21 cellular contexts compared by ENCODE assay signal in genomic region chr6:105745464-105746129, GRCh38.
A peak's percentile ranks its signal among the peaks of the same experiment; 100 is the strongest.
DNase-seq lines count a peak whose midpoint lies in the region; ATAC-seq, FAIRE-seq and TF ChIP-seq lines count a peak whose summit lies in the region.
"Had no signal": no experiment of that assay in that cellular context is flagged by ENCODE, and none has a peak within 500 bp of the region (broad histone marks: within the 10 kb centered on the region; RNA-seq: fewer than 3 reads in every experiment).

No MANE protein-coding gene starts in this region.

- TF ChIP-seq POLR2A in K562 (conservative IDR thresholded peaks at IDR 0.05) (no peak), thyroid gland (IDR thresholded peaks at IDR 0.05) (no peak)

- no peak overlapping the region for H3K4me3 ChIP-seq in K562
- no peak overlapping the region for H3K4me3 ChIP-seq in thyroid gland (replicated peaks in 1 of 3)
- H3K4me3 ChIP-seq: tibial nerve had no signal

- H3K36me3 ChIP-seq in K562 (ENCODE audit: control insufficient read depth, insufficient read depth, low read length) (no peaks in the 10 kb centered on the region), thyroid gland (no peaks in the 10 kb centered on the region)
- H3K36me3 ChIP-seq: tibial nerve had no signal

- BruUV-seq in K562 (replicated peaks; lab: Mats Ljungman, UMichigan): no TSS peak

- intact Hi-C loops in K562 (cut with micrococcal nuclease): no loop called here
- intact Hi-C loops in thyroid gland (cut with DNase I): no loop called here

- DNase-seq in GM18507 (ENCODE audit: extremely low spot score, insufficient read length, low read depth): no peak
- no peak for DNase-seq in K562 (ENCODE audit: extremely low read depth in 1 of 4, low spot score in 3 of 4)
- DNase-seq in G401 (ENCODE audit: low spot score): no peak
- DNase-seq in urothelium cell line (ENCODE audit: low spot score): no peak
- no peak for DNase-seq in thyroid gland
- DNase-seq: activated CD4-positive, alpha-beta T cell treated with anti-CD3 and anti-CD28 coated beads, Interleukin-2, amount 50 U/mL, for 1 hour; activated T-cell treated with anti-CD3 and anti-CD28 coated beads for 4 hours; effector CD8-positive, alpha-beta T cell; GOT3; KG1; left colon; naive thymus-derived CD8-positive, alpha-beta T cell; NCI-H1048; NCI-H510A; stimulated activated CD4-positive, alpha-beta T cell treated with anti-CD3 and anti-CD28 coated beads, Interleukin-1b, Interleukin-23, amount 100 ng/mL, for 48 hours; stimulated activated naive CD8-positive, alpha-beta T cell treated with anti-CD3 and anti-CD28 coated beads, Interleukin-15, Interleukin-2, amounts not matched to agents 100 U/mL and 50 U/mL, for 24 hours; SW 1271 had no signal

- TF ChIP-seq EP300 in K562 (IDR thresholded peaks at IDR 0.05; ENCODE audit: low read length): no peak

- TF ChIP-seq RAD21 in K562 (CRISPR knock-in tag; conservative IDR thresholded peaks at IDR 0.05 in 1 of 2, IDR thresholded peaks at IDR 0.05 in 1 of 2): no peak

- ATAC-seq in GM21529 (IDR thresholded peaks at IDR 0.05; ENCODE audit: unreplicated experiment) (peak; percentile 40), HG03432 (IDR thresholded peaks at IDR 0.05; ENCODE audit: unreplicated experiment) (peak; percentile 55), K562 (no peak), GM19452 (IDR thresholded peaks at IDR 0.05; ENCODE audit: unreplicated experiment) (no peak)
- ATAC-seq: left colon; naive thymus-derived CD8-positive, alpha-beta T cell; stimulated activated naive CD8-positive, alpha-beta T cell treated with anti-CD3 and anti-CD28 coated beads, Interleukin-15, Interleukin-2, amounts not matched to agents 100 U/mL and 50 U/mL, for 24 hours had no signal

- H3K4me1 ChIP-seq in K562 (replicated peaks in 1 of 2; ENCODE audit: control insufficient read depth in 2 of 2, insufficient read depth in 2 of 2, low read length in 2 of 2) (peaks cover 0 to 18% of the 10 kb centered on the region in 2 experiments; a peak in 4 of 5 replicates), thyroid gland (peaks cover 0 to 14% of the 10 kb centered on the region in 2 donors)
- H3K4me1 ChIP-seq: tibial nerve had no signal

- TF ChIP-seq CTCF in K562 (IDR thresholded peaks at IDR 0.05 in 2 of 3, conservative IDR thresholded peaks at IDR 0.05 in 1 of 3; ENCODE audit: insufficient read depth in 2 of 3, low read depth in 1 of 3, low read length in 3 of 3) (no peak), thyroid gland (IDR thresholded peaks at IDR 0.05) (no peak)

- H3K4me2 ChIP-seq in K562 (ENCODE audit: insufficient read depth, low read length): no peak overlapping the region

- no peaks in the 10 kb centered on the region for H3K9me1 ChIP-seq in K562 (ENCODE audit: control insufficient read depth, insufficient read depth, low read length)

- FAIRE-seq in GM18507 (lab: Jason Lieb, UNC): peak; percentile 68
- no peak for FAIRE-seq in K562 (lab: Jason Lieb, UNC)
- no peak for FAIRE-seq in urothelium cell line (lab: Jason Lieb, UNC)

- H3K27me3 ChIP-seq in K562 (ENCODE audit: control insufficient read depth in 2 of 2, insufficient read depth in 2 of 2, low read length in 2 of 2) (no peaks in the 10 kb centered on the region), thyroid gland (no peaks in the 10 kb centered on the region)
- H3K27me3 ChIP-seq: tibial nerve had no signal

- H2AFZ ChIP-seq in K562 (ENCODE audit: low read depth, low read length): peak overlapping the region; percentile 73; the same call in 1 of the 2 replicates

- in situ Hi-C loops in K562 (cut with MboI): no loop called here
- in situ Hi-C loops in G401 (cut with HindIII; ENCODE audit: low sequenced_read_pairs): no loop called here

- 42% methylated on average over 2 of the region's 2 CpGs for WGBS in K562 (ENCODE audit: insufficient coverage, low coverage, missing lambda C conversion rate)
- 93 to 98% methylated on average over 2 of the region's 2 CpGs for WGBS in thyroid gland, 2 donors

- no peaks in the 10 kb centered on the region for H3K79me2 ChIP-seq in K562 (ENCODE audit: control insufficient read depth, insufficient read depth, low read length)

- no peak overlapping the region for H3K27ac ChIP-seq in K562 (ENCODE audit: extremely low read depth, low read depth, low read length)
- H3K27ac ChIP-seq in thyroid gland: no peak overlapping the region
- H3K27ac ChIP-seq: tibial nerve had no signal

- H4K20me1 ChIP-seq in K562 (replicated peaks; ENCODE audit: control insufficient read depth, insufficient read depth, low read length): no peaks in the 10 kb centered on the region

- no peak overlapping the region for H3K9ac ChIP-seq in K562 (ENCODE audit: insufficient read depth in 1 of 2, low read depth in 2 of 2, low read length in 2 of 2)

- H3K9me3 ChIP-seq in K562 (replicated peaks; ENCODE audit: control insufficient read depth, insufficient read depth, low read depth, low read length) (no peaks in the 10 kb centered on the region), thyroid gland (no peaks in the 10 kb centered on the region)
- H3K9me3 ChIP-seq: tibial nerve had no signal

- CTCF ChIA-PET in K562 (lab: Yijun Ruan, JAX; ENCODE audit: low intra/inter-chr PET ratio): no interaction called here

- POLR2A ChIA-PET in K562 (lab: Yijun Ruan, JAX): interaction anchor here (0.7 to 1.2 kb wide), 2 partner anchors 13 to 32 kb away, joined by 3 to 9 read pairs; no protein-coding TSS in a partner anchor

TF ChIP-seq in K562, 482 proteins besides CTCF, POLR2A, EP300 and RAD21:
- TF ChIP-seq ZNF175 (CRISPR knock-in tag; IDR thresholded peaks at IDR 0.05; ENCODE audit: low read depth): no peak
- no peak for TF ChIP-seq ZNF77 (CRISPR knock-in tag; IDR thresholded peaks at IDR 0.05)
- no peak for TF ChIP-seq DLX4 (CRISPR knock-in tag; IDR thresholded peaks at IDR 0.05)
- no peak for TF ChIP-seq SPI1 (IDR thresholded peaks at IDR 0.05; ENCODE audit: borderline replicate concordance, low read depth, low read length)
- TF ChIP-seq ERF (CRISPR knock-in tag; IDR thresholded peaks at IDR 0.05): no peak
- TF ChIP-seq, protein P1, sequence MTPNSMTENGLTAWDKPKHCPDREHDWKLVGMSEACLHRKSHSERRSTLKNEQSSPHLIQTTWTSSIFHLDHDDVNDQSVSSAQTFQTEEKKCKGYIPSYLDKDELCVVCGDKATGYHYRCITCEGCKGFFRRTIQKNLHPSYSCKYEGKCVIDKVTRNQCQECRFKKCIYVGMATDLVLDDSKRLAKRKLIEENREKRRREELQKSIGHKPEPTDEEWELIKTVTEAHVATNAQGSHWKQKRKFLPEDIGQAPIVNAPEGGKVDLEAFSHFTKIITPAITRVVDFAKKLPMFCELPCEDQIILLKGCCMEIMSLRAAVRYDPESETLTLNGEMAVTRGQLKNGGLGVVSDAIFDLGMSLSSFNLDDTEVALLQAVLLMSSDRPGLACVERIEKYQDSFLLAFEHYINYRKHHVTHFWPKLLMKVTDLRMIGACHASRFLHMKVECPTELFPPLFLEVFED (CRISPR knock-in tag; conservative IDR thresholded peaks at IDR 0.05): no peak
- TF ChIP-seq HMBOX1 (IDR thresholded peaks at IDR 0.05): peak; percentile 59
- TF ChIP-seq ZNF639 (CRISPR knock-in tag; conservative IDR thresholded peaks at IDR 0.05 in 1 of 2, IDR thresholded peaks at IDR 0.05 in 1 of 2): no peak
TF ChIP-seq in K562: peak in this region for 1.

Comparison
In these comparisons a context has a peak if more than half of its experiments do, and no peak if none do; other contexts are left out.
1. ATAC-seq: peak in GM21529 (single experiment) and HG03432 (single experiment); none in K562 (single experiment) and GM19452 (single experiment).